ENCODE assay signal across 15 cellular contexts in genomic region chr13:63190742-63191141, GRCh38.
DNase-seq lines count a peak whose midpoint lies in the region; ATAC-seq and TF ChIP-seq lines count a peak whose summit lies in the region.
"Had no signal": no experiment of that assay in that cellular context is flagged by ENCODE, and none has a peak within 500 bp of the region (broad histone marks: within the 10 kb centered on the region; RNA-seq: fewer than 3 reads in every experiment).

No MANE protein-coding gene starts in this region.

- H3K27me3 ChIP-seq in ACC112 (ENCODE audit: insufficient read depth, low read length) (no peaks in the 10 kb centered on the region), kidney epithelial cell (ENCODE audit: control insufficient read depth, insufficient read depth, low read length) (no peaks in the 10 kb centered on the region)

- no peak for TF ChIP-seq CTCF in astrocyte of the spinal cord (IDR thresholded peaks at IDR 0.05; ENCODE audit: low read depth, low read length)
- no peak for TF ChIP-seq CTCF in kidney epithelial cell (IDR thresholded peaks at IDR 0.05; ENCODE audit: insufficient read depth, low read length, poor library complexity, severe bottlenecking)

- peak overlapping the region; percentile 52 for H2AFZ ChIP-seq in ACC112 (ENCODE audit: low read length, unreplicated experiment)

- peak overlapping the region; percentile 23; the same call in 1 of the 2 replicates for H3K4me3 ChIP-seq in ACC112 (ENCODE audit: low read depth, low read length)
- H3K4me3 ChIP-seq in astrocyte of the spinal cord (ENCODE audit: low read depth, low read length) = no peak overlapping the region
- H3K4me3 ChIP-seq in kidney epithelial cell (ENCODE audit: low read depth, low read length) = no peak overlapping the region
- H3K4me3 ChIP-seq: skin epidermis had no signal

- no peaks in the 10 kb centered on the region for H3K79me2 ChIP-seq in ACC112 (ENCODE audit: control insufficient read depth, insufficient read depth, low read length, unreplicated experiment)

- H3K36me3 ChIP-seq in ACC112 (ENCODE audit: insufficient read depth, low read length) = no peaks in the 10 kb centered on the region
- H3K36me3 ChIP-seq in kidney epithelial cell (ENCODE audit: control insufficient read depth, insufficient read depth, low read length) = no peaks in the 10 kb centered on the region

- H3K27ac ChIP-seq in ACC112 (ENCODE audit: low read depth, low read length) = peak overlapping the region; percentile 59
- H3K27ac ChIP-seq: skin epidermis had no signal

- H3K4me1 ChIP-seq in ACC112 (ENCODE audit: control insufficient read depth, insufficient read depth, low read length, unreplicated experiment) = peaks cover 10% of the 10 kb centered on the region

- DNase-seq in HT1080 (ENCODE audit: low read depth) = peak; percentile 62
- peak; percentile 53 for DNase-seq in astrocyte of the spinal cord (ENCODE audit: low read depth, low spot score)
- DNase-seq in kidney epithelial cell (ENCODE audit: low read depth) = peak; percentile 69
- DNase-seq in NCI-H2029 treated with DMSO at 0.1 percent for 48 hours (lab: John Stamatoyannopoulos, UW) = no peak
- DNase-seq in NCI-H524 treated with DMSO at 0.1 percent for 48 hours (lab: John Stamatoyannopoulos, UW) = no peak
- DNase-seq in activated CD4-positive, CD25-positive, alpha-beta regulatory T cell treated with anti-CD3 and anti-CD28 coated beads, Interleukin-2, amount 50 U/mL, for 72 hours = no peak
- DNase-seq: activated CD4-positive, alpha-beta memory T cell treated with anti-CD3 and anti-CD28 coated beads for 36 hours; amygdala; HFFc6; nucleus accumbens; SHP77 treated with DMSO at 0.1 percent for 48 hours; stimulated activated naive B cell treated with anti-CD40 and anti-IgM and Interleukin-4, amounts not matched to agents 10 μg/mL and 1 μg/mL and 100 μg/mL, for 72 hours had no signal

- no peak for ATAC-seq in HG02571 (IDR thresholded peaks at IDR 0.05; ENCODE audit: unreplicated experiment)
- ATAC-seq: stimulated activated naive B cell treated with anti-CD40 and anti-IgM and Interleukin-4, amounts not matched to agents 10 μg/mL and 1 μg/mL and 100 μg/mL, for 72 hours had no signal

- in situ Hi-C loops in astrocyte of the spinal cord (cut with HindIII; ENCODE audit: low sequenced_read_pairs) = no loop called here

Comparison
In these comparisons a context has a peak if more than half of its experiments do, and no peak if none do; other contexts are left out.
1. DNase-seq: peak in HT1080 (single experiment), astrocyte of the spinal cord (single experiment) and kidney epithelial cell (single experiment); none in NCI-H2029 treated with DMSO at 0.1 percent for 48 hours (single experiment), NCI-H524 treated with DMSO at 0.1 percent for 48 hours (single experiment) and activated CD4-positive, CD25-positive, alpha-beta regulatory T cell treated with anti-CD3 and anti-CD28 coated beads, Interleukin-2, amount 50 U/mL, for 72 hours (single experiment).